In the genomic region with DNA sequence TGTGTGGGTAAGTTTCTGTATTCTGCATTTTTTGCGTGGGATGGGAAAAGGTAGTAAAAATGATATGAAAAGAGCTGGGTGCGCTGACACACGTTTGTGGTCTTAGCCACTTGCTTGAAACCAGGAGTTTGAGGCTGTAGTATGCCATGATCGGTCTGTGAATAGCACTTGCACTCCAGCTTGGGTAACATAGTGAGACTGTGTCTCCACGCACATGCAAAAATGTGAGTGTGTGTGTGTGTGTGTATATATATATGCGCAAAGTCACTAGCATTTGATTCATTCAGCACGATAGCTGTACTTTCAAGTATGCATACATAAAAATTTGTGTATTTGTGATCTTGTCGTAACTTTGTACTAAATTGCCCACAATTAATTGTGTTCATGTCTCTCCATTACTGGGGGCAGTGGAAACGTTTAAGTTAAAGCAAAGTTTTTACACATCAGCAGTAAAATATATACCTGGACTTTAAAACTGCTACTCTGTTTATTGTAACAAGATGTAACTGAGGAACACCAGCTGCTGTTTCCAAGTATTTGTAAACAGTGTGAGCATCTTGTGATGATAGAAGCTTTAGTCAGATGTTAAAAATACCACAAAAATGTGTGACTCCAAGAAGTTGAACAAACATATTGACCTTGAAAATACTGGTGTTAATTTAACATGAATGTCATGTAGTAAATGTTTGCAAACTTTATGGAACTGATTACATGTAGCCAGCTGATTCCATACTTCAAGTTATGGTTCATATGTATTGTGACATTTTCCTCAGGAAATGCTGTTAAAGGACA, we compare ENCODE assay signal across 9 cellular contexts. TPM values are rescaled to one million over a fixed set of nuclear protein-coding genes. Genes with fewer than 3 reads are reported as not detected.
DNase-seq lines count a peak whose midpoint lies in the region; ATAC-seq and TF ChIP-seq lines count a peak whose summit lies in the region.
"Had no signal": no experiment of that assay in that cellular context is flagged by ENCODE, and none has a peak within 500 bp of the region (broad histone marks: within the 10 kb centered on the region; RNA-seq: fewer than 3 reads in every experiment).

No MANE protein-coding gene starts in this region.

- CTCF ChIA-PET in activated CD8-positive, alpha-beta T cell treated with anti-CD3 and anti-CD28 coated beads for 36 hours (lab: Charles Lee): interaction anchor here (0.9 kb wide), 1 partner anchor 32 kb away, joined by 3 read pairs; no protein-coding TSS in a partner anchor
- CTCF ChIA-PET in activated CD8-positive, alpha-beta T cell treated with anti-CD3 and anti-CD28 coated beads, Interleukin-2, amount 10 ng/mL, durations not matched to agents 7 days and 5 days (lab: Charles Lee): no interaction called here

- H3K4me3 ChIP-seq in astrocyte of the cerebellum (ENCODE audit: low read depth, low read length): no peak overlapping the region
- no peak overlapping the region for H3K4me3 ChIP-seq in upper lobe of right lung

- H3K27me3 ChIP-seq in upper lobe of right lung: no peaks in the 10 kb centered on the region

- no peaks in the 10 kb centered on the region for H3K27me3 Mint-ChIP-seq in activated CD8-positive, alpha-beta T cell treated with anti-CD3 and anti-CD28 coated beads for 36 hours
- H3K27me3 Mint-ChIP-seq in activated CD8-positive, alpha-beta T cell treated with anti-CD3 and anti-CD28 coated beads, Interleukin-2, amount 10 ng/mL, durations not matched to agents 7 days and 5 days (ENCODE audit: low read depth): no peaks in the 10 kb centered on the region
- H3K27me3 Mint-ChIP-seq: B cell had no signal

- H3K4me1 Mint-ChIP-seq in activated CD8-positive, alpha-beta T cell treated with anti-CD3 and anti-CD28 coated beads for 36 hours (ENCODE audit: low read depth): peaks cover 64% of the 10 kb centered on the region
- H3K4me1 Mint-ChIP-seq in activated CD8-positive, alpha-beta T cell treated with anti-CD3 and anti-CD28 coated beads, Interleukin-2, amount 10 ng/mL, durations not matched to agents 7 days and 5 days (ENCODE audit: low read depth): peaks cover 10% of the 10 kb centered on the region

- peaks cover 27% of the 10 kb centered on the region for H3K36me3 Mint-ChIP-seq in activated CD8-positive, alpha-beta T cell treated with anti-CD3 and anti-CD28 coated beads for 36 hours (ENCODE audit: low read depth)
- peaks cover 10% of the 10 kb centered on the region for H3K36me3 Mint-ChIP-seq in activated CD8-positive, alpha-beta T cell treated with anti-CD3 and anti-CD28 coated beads, Interleukin-2, amount 10 ng/mL, durations not matched to agents 7 days and 5 days (ENCODE audit: low read depth)

- H3K9me3 Mint-ChIP-seq in activated CD8-positive, alpha-beta T cell treated with anti-CD3 and anti-CD28 coated beads for 36 hours: no peaks in the 10 kb centered on the region
- H3K9me3 Mint-ChIP-seq in activated CD8-positive, alpha-beta T cell treated with anti-CD3 and anti-CD28 coated beads, Interleukin-2, amount 10 ng/mL, durations not matched to agents 7 days and 5 days (ENCODE audit: insufficient read depth): no peaks in the 10 kb centered on the region

- no peaks in the 10 kb centered on the region for H3K9me3 ChIP-seq in upper lobe of right lung

- no peak for ATAC-seq in activated CD8-positive, alpha-beta T cell treated with anti-CD3 and anti-CD28 coated beads for 36 hours
- no peak for ATAC-seq in activated CD8-positive, alpha-beta T cell treated with anti-CD3 and anti-CD28 coated beads, Interleukin-2, amount 10 ng/mL, durations not matched to agents 7 days and 5 days
- ATAC-seq in left ventricle myocardium superior (peak; percentile 54), upper lobe of right lung (no peak), HG02973 (IDR thresholded peaks at IDR 0.05; ENCODE audit: unreplicated experiment) (no peak)

- H3K36me3 ChIP-seq in upper lobe of right lung: peaks cover 4% of the 10 kb centered on the region

- H3K4me3 Mint-ChIP-seq in activated CD8-positive, alpha-beta T cell treated with anti-CD3 and anti-CD28 coated beads for 36 hours: no peak overlapping the region
- no peak overlapping the region for H3K4me3 Mint-ChIP-seq in activated CD8-positive, alpha-beta T cell treated with anti-CD3 and anti-CD28 coated beads, Interleukin-2, amount 10 ng/mL, durations not matched to agents 7 days and 5 days
- H3K4me3 Mint-ChIP-seq: B cell had no signal

- in situ Hi-C loops in astrocyte of the cerebellum (cut with HindIII; ENCODE audit: low sequenced_read_pairs): no loop called here

- peak overlapping the region; percentile 18 for H3K27ac Mint-ChIP-seq in activated CD8-positive, alpha-beta T cell treated with anti-CD3 and anti-CD28 coated beads for 36 hours
- H3K27ac Mint-ChIP-seq in activated CD8-positive, alpha-beta T cell treated with anti-CD3 and anti-CD28 coated beads, Interleukin-2, amount 10 ng/mL, durations not matched to agents 7 days and 5 days: no peak overlapping the region
- H3K27ac Mint-ChIP-seq: B cell had no signal

- DNase-seq in activated CD8-positive, alpha-beta T cell treated with anti-CD3 and anti-CD28 coated beads for 36 hours: peak; percentile 6
- no peak for DNase-seq in activated CD8-positive, alpha-beta T cell treated with anti-CD3 and anti-CD28 coated beads, Interleukin-2, amount 10 ng/mL, durations not matched to agents 7 days and 5 days
- DNase-seq in astrocyte of the cerebellum (ENCODE audit: low read depth) (peak; percentile 8), left ventricle myocardium superior (no peak), upper lobe of right lung (no peak), NCI-H2029 (lab: John Stamatoyannopoulos, UW) (no peak), Ammon's horn (ENCODE audit: low spot score) (no peak)

- POLR2A ChIA-PET in activated CD8-positive, alpha-beta T cell treated with anti-CD3 and anti-CD28 coated beads for 36 hours (lab: Charles Lee): interaction anchor here (1.1 kb wide), 1 partner anchor 44 kb away, joined by 3 read pairs; no protein-coding TSS in a partner anchor
- POLR2A ChIA-PET in activated CD8-positive, alpha-beta T cell treated with anti-CD3 and anti-CD28 coated beads, Interleukin-2, amount 10 ng/mL, durations not matched to agents 7 days and 5 days (lab: Charles Lee): no interaction called here

- peaks cover 32% of the 10 kb centered on the region for H3K4me1 ChIP-seq in upper lobe of right lung

- TF ChIP-seq CTCF in activated CD8-positive, alpha-beta T cell treated with anti-CD3 and anti-CD28 coated beads for 36 hours (IDR thresholded peaks at IDR 0.05): no peak
- TF ChIP-seq CTCF in astrocyte of the cerebellum (IDR thresholded peaks at IDR 0.05; ENCODE audit: low read depth, low read length, missing control alignments) (no peak), upper lobe of right lung (IDR thresholded peaks at IDR 0.05) (no peak)

- intact Hi-C loops in activated CD8-positive, alpha-beta T cell treated with anti-CD3 and anti-CD28 coated beads for 36 hours (cut with micrococcal nuclease): no loop called here
- intact Hi-C loops in left ventricle myocardium superior (cut with micrococcal nuclease): no loop called here
- intact Hi-C loops in upper lobe of right lung (cut with DNase I): no loop called here

- H3K27ac ChIP-seq in upper lobe of right lung: peak overlapping the region; percentile 9

RNA-seq across cellular contexts. Expression of a gene that starts 1.6 kb away (rescaled TPM):
- total RNA-seq in activated CD8-positive, alpha-beta T cell treated with anti-CD3 and anti-CD28 coated beads for 36 hours: 10 to 100 TPM in 1 of 2 experiments, 1 to 10 TPM in 1; 9.5 to 10.1 TPM
- 10 to 100 TPM; 10.7 to 11.2 TPM for total RNA-seq in activated CD8-positive, alpha-beta T cell treated with anti-CD3 and anti-CD28 coated beads, Interleukin-2, amount 10 ng/mL, durations not matched to agents 7 days and 5 days
- 25.3 TPM for total RNA-seq in left ventricle myocardium superior
- 20.5 TPM for total RNA-seq in upper lobe of right lung

Comparison
In these comparisons a context has a peak if more than half of its experiments do, and no peak if none do; other contexts are left out.
1. DNase-seq: peak in activated CD8-positive, alpha-beta T cell treated with anti-CD3 and anti-CD28 coated beads for 36 hours (single experiment) and astrocyte of the cerebellum (single experiment); none in activated CD8-positive, alpha-beta T cell treated with anti-CD3 and anti-CD28 coated beads, Interleukin-2, amount 10 ng/mL, durations not matched to agents 7 days and 5 days (single experiment), left ventricle myocardium superior (single experiment), upper lobe of right lung (single experiment), NCI-H2029 (single experiment) and Ammon's horn (single experiment).